Comparison of ENCODE assay signal across 1 cellular context in the genomic region with DNA sequence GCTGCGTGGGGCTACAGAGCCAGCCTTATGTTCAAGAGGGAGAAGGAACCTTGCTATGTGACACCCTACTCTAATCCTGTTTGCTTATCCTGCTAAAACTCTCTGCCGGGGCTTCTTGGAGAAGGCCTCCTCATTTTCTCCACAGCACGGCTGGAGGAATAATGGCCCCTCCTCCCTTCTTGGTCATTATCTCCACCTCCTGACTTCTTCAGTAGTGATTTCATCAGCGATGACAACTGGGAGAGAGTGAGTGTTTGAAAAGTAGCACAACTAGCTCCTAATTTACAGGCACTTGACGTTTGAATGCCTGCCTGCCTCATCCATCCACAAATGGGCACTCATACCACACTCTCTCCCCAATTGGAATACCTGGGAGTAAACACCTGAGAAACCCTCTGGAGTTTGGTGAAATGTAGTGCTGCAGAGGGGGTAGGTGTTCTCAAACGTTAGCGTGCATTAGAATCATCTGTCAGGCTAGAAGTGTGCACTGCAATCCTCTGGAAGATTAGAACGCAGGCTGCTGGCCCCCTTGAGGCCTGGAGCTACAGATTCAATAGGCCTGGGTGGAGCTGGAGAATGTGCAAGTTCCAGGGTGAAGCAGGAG.
TF ChIP-seq lines count a peak whose summit lies in the region.

No MANE protein-coding gene starts in this region.

TF ChIP-seq in HepG2, 621 proteins besides CTCF, POLR2A, EP300 and RAD21 (continued from another document):
- TF ChIP-seq ZNF337 (CRISPR knock-in tag; IDR thresholded peaks at IDR 0.05; ENCODE audit: borderline replicate concordance, low read depth) (no peak), ZBED4 (CRISPR knock-in tag; IDR thresholded peaks at IDR 0.05; ENCODE audit: borderline replicate concordance) (no peak), CHD4 (IDR thresholded peaks at IDR 0.05; ENCODE audit: borderline replicate concordance, low read length) (no peak), ZNF850 (CRISPR knock-in tag; conservative IDR thresholded peaks at IDR 0.05) (no peak), DZIP1 (CRISPR knock-in tag; IDR thresholded peaks at IDR 0.05) (no peak)
